Comparison of ENCODE assay signal across 8 cellular contexts in genomic region chr19:16184665-16185122, GRCh38. TPM values are rescaled to one million over a fixed set of nuclear protein-coding genes. Genes with fewer than 3 reads are reported as not detected.
DNase-seq lines count a peak whose midpoint lies in the region; ATAC-seq, FAIRE-seq and TF ChIP-seq lines count a peak whose summit lies in the region.

No MANE protein-coding gene starts in this region.

- TF ChIP-seq POLR2A in H54 (IDR thresholded peaks at IDR 0.05; ENCODE audit: low read depth, low read length), result no peak

- no peaks in the 10 kb centered on the region for H3K9me2 ChIP-seq in GM23338 (ENCODE audit: insufficient read depth)
- no peaks in the 10 kb centered on the region for H3K9me2 ChIP-seq in hepatocyte (replicated peaks; ENCODE audit: insufficient read depth)

- H3K9ac ChIP-seq in smooth muscle cell (ENCODE audit: low read depth), result no peak overlapping the region

- H3K27me3 Mint-ChIP-seq in GM23338 (ENCODE audit: insufficient read depth, low read depth, poor library complexity), result peaks cover 12% of the 10 kb centered on the region

- no peak for FAIRE-seq in H54 (lab: Jason Lieb, UNC)

- ATAC-seq in GM23338 (no peak), HG03571 (IDR thresholded peaks at IDR 0.05; ENCODE audit: unreplicated experiment) (no peak)

- H3K27me3 ChIP-seq in GM23338 (ENCODE audit: insufficient read depth) (no peaks in the 10 kb centered on the region), hepatocyte (no peaks in the 10 kb centered on the region), smooth muscle cell (ENCODE audit: low read depth) (no peaks in the 10 kb centered on the region)

- H3K36me3 Mint-ChIP-seq in GM23338 (ENCODE audit: low read depth), result peaks cover 21% of the 10 kb centered on the region

- H3K9me3 Mint-ChIP-seq in GM23338, result peaks cover 3% of the 10 kb centered on the region; the same call in 2 of the 3 replicates

- H3K36me3 ChIP-seq in GM23338 (ENCODE audit: insufficient read depth) (no peaks in the 10 kb centered on the region), hepatocyte (replicated peaks; ENCODE audit: insufficient read depth, low read depth) (no peaks in the 10 kb centered on the region), smooth muscle cell (ENCODE audit: low read depth) (no peaks in the 10 kb centered on the region)

- H3K27ac Mint-ChIP-seq in GM23338, result no peak overlapping the region; the same call in none of the 2 replicates

- 65% methylated on average over 18 of the region's 18 CpGs for WGBS in hepatocyte (ENCODE audit: low lambda C conversion rate, missing lambda C conversion rate)
- 64% methylated on average over 18 of the region's 18 CpGs for WGBS in smooth muscle cell (ENCODE audit: low lambda C conversion rate)

- no peaks in the 10 kb centered on the region for H3K9me3 ChIP-seq in hepatocyte (ENCODE audit: low read depth)
- no peaks in the 10 kb centered on the region for H3K9me3 ChIP-seq in smooth muscle cell (replicated peaks; ENCODE audit: low read depth)

- peak overlapping the region; percentile 95 for H3K4me3 Mint-ChIP-seq in GM23338

- TF ChIP-seq CTCF in GM23338 (conservative IDR thresholded peaks at IDR 0.05; ENCODE audit: low read depth in 2 of 2) (no peak), VCaP (conservative IDR thresholded peaks at IDR 0.05) (no peak), hepatocyte (IDR thresholded peaks at IDR 0.05; ENCODE audit: poor library complexity) (no peak), smooth muscle cell (IDR thresholded peaks at IDR 0.05; ENCODE audit: borderline replicate concordance, insufficient read depth, poor library complexity, severe bottlenecking) (no peak)

- peaks cover 15% of the 10 kb centered on the region for H3K79me2 ChIP-seq in GM23338 (replicated peaks; ENCODE audit: insufficient read depth)
- H3K79me2 ChIP-seq in hepatocyte, result peaks cover 37% of the 10 kb centered on the region
- H3K79me2 ChIP-seq in smooth muscle cell (ENCODE audit: low read depth), result peaks cover 26% of the 10 kb centered on the region

- H2AFZ ChIP-seq in GM23338 (no peak overlapping the region), hepatocyte (peak overlapping the region; percentile 77), smooth muscle cell (ENCODE audit: low read depth) (peak overlapping the region; percentile 77)

- H3K4me3 ChIP-seq in GM23338 (no peak overlapping the region), hepatocyte (no peak overlapping the region), smooth muscle cell (peak overlapping the region; percentile 92)

- no peak overlapping the region for H3K27ac ChIP-seq in GM23338 (ENCODE audit: low read depth)
- H3K27ac ChIP-seq in VCaP, result peak overlapping the region; percentile 86
- H3K27ac ChIP-seq in hepatocyte, result peak overlapping the region; percentile 57
- no peak overlapping the region for H3K27ac ChIP-seq in smooth muscle cell (ENCODE audit: low read depth)

- peaks cover 4% of the 10 kb centered on the region; the same call in 1 of the 2 replicates for H4K20me1 ChIP-seq in GM23338 (replicated peaks; ENCODE audit: insufficient read depth)
- H4K20me1 ChIP-seq in hepatocyte (ENCODE audit: insufficient read depth, poor library complexity, severe bottlenecking), result no peaks in the 10 kb centered on the region
- peaks cover 8% of the 10 kb centered on the region for H4K20me1 ChIP-seq in smooth muscle cell (ENCODE audit: low read depth)

- H3K4me1 ChIP-seq in GM23338 (ENCODE audit: insufficient read depth) (no peaks in the 10 kb centered on the region), hepatocyte (ENCODE audit: insufficient read depth) (peaks cover 8% of the 10 kb centered on the region), smooth muscle cell (ENCODE audit: low read depth) (peaks cover 8% of the 10 kb centered on the region)

- peaks cover 3% of the 10 kb centered on the region; the same call in 2 of the 3 replicates for H3K4me1 Mint-ChIP-seq in GM23338

- H3F3A ChIP-seq in GM23338 (replicated peaks; ENCODE audit: low read depth) (no peaks in the 10 kb centered on the region), smooth muscle cell (ENCODE audit: low read depth) (peaks cover 6% of the 10 kb centered on the region)

- no peak overlapping the region for H3K4me2 ChIP-seq in GM23338
- H3K4me2 ChIP-seq in hepatocyte, result peak overlapping the region; percentile 76
- H3K4me2 ChIP-seq in smooth muscle cell, result peak overlapping the region; percentile 92

- DNase-seq in GM23338 (ENCODE audit: low spot score), result no peak
- no peak for DNase-seq in hepatocyte (ENCODE audit: low spot score)
- no peak for DNase-seq in smooth muscle cell (lab: John Stamatoyannopoulos, UW; ENCODE audit: unreplicated experiment)
- DNase-seq in OCI-M1 (lab: John Stamatoyannopoulos, UW), result no peak
- DNase-seq in DMS 273 (lab: John Stamatoyannopoulos, UW; ENCODE audit: unreplicated experiment), result no peak
- DNase-seq in H54 (ENCODE audit: insufficient read length, low spot score), result no peak

TF ChIP-seq in GM23338, 12 proteins besides CTCF, POLR2A, EP300 and RAD21 (continues in another document):
- TF ChIP-seq ZNF331 (CRISPR knock-in tag; IDR thresholded peaks at IDR 0.05; ENCODE audit: low read depth), result no peak
- TF ChIP-seq ETS1 (IDR thresholded peaks at IDR 0.05), result no peak
- no peak for TF ChIP-seq JUNB (IDR thresholded peaks at IDR 0.05; ENCODE audit: unreplicated experiment)
- TF ChIP-seq EZH2phosphoT487 (IDR thresholded peaks at IDR 0.05; ENCODE audit: unreplicated experiment), result no peak
- TF ChIP-seq CREB1 (CRISPR knock-in tag; IDR thresholded peaks at IDR 0.05; ENCODE audit: low read depth), result no peak
- no peak for TF ChIP-seq ZNF114 (CRISPR knock-in tag; IDR thresholded peaks at IDR 0.05)
- TF ChIP-seq POLR2AphosphoS5 (IDR thresholded peaks at IDR 0.05; ENCODE audit: low read depth), result no peak
- TF ChIP-seq STAT1 (IDR thresholded peaks at IDR 0.05; ENCODE audit: unreplicated experiment), result no peak
- no peak for TF ChIP-seq NANOG (IDR thresholded peaks at IDR 0.05; ENCODE audit: borderline replicate concordance)

RNA-seq across cellular contexts. Expression of gene FAM32A, which starts 0.5 kb away (rescaled TPM):
- total RNA-seq in GM23338 (2014; rRNA removed; shearing (Covaris generic)), result 58.2 and 62.3 TPM in 2 replicates
- 58.9 and 67.3 TPM in 2 replicates for polyA plus RNA-seq in GM23338 (2016; fragmentation: Nextera tagmentation; extraction: Ambion mirVana)
- 132 and 133 TPM in 2 replicates for total RNA-seq in hepatocyte
- 144 and 154 TPM in 2 replicates for polyA plus RNA-seq in hepatocyte
- 99.2 and 109 TPM in 2 replicates for total RNA-seq in smooth muscle cell
- polyA plus RNA-seq in smooth muscle cell, result 132 and 139 TPM in 2 replicates

RNA-seq across cellular contexts. Expression of gene CIB3, which starts 11.4 kb away (rescaled TPM):
- total RNA-seq in GM23338 (2014; rRNA removed; shearing (Covaris generic)), result not detected in 2 replicates
- polyA plus RNA-seq in GM23338 (2016; fragmentation: Nextera tagmentation; extraction: Ambion mirVana) (0.56 TPM in 1 of 2 replicates, not detected in the other), hepatocyte (not detected in 2 replicates), smooth muscle cell (not detected in 2 replicates)
- total RNA-seq in hepatocyte (not detected in 2 replicates), smooth muscle cell (not detected in 2 replicates)

RNA-seq across cellular contexts. Expression of gene AP1M1, which starts 13.0 kb away (rescaled TPM):
- total RNA-seq in GM23338 (2014; rRNA removed; shearing (Covaris generic)), result 32.0 and 32.4 TPM in 2 replicates
- polyA plus RNA-seq in GM23338 (2016; fragmentation: Nextera tagmentation; extraction: Ambion mirVana) (22.0 and 23.1 TPM in 2 replicates), hepatocyte (92.6 and 93.3 TPM in 2 replicates), smooth muscle cell (110 and 119 TPM in 2 replicates)
- total RNA-seq in hepatocyte (56.3 and 56.7 TPM in 2 replicates), smooth muscle cell (53.8 and 70.6 TPM in 2 replicates)

RNA-seq across cellular contexts. Expression of gene HSH2D, which starts 41.2 kb away (rescaled TPM):
- total RNA-seq in GM23338 (2014; rRNA removed; shearing (Covaris generic)), result 0.97 and 1.4 TPM in 2 replicates
- 0.81 and 1.1 TPM in 2 replicates for polyA plus RNA-seq in GM23338 (2016; fragmentation: Nextera tagmentation; extraction: Ambion mirVana)
- 4.0 and 6.1 TPM in 2 replicates for total RNA-seq in hepatocyte
- polyA plus RNA-seq in hepatocyte, result 3.5 and 3.7 TPM in 2 replicates
- total RNA-seq in smooth muscle cell, result 0.22 TPM in 1 of 2 replicates, not detected in the other
- polyA plus RNA-seq in smooth muscle cell, result 0.07 and 0.17 TPM in 2 replicates

Comparison
In these comparisons a context has a peak if more than half of its experiments do, and no peak if none do; other contexts are left out.
1. H3K27ac ChIP-seq: peak in VCaP (single experiment) and hepatocyte (single experiment); none in GM23338 (single experiment) and smooth muscle cell (single experiment).